1 cellular context compared by ENCODE assay signal in genomic region chr11:86423488-86423887, GRCh38. TPM values are rescaled to one million over a fixed set of nuclear protein-coding genes. Genes with fewer than 3 reads are reported as not detected.
"Had no signal": no experiment of that assay in that cellular context is flagged by ENCODE, and none has a peak within 500 bp of the region (broad histone marks: within the 10 kb centered on the region; RNA-seq: fewer than 3 reads in every experiment).

No MANE protein-coding gene starts in this region.

RNA-seq across cellular contexts. Expression of gene CCDC81, which starts 48.8 kb away (rescaled TPM):
- total RNA-seq: vagina had no signal
